ENCODE assay signal across 12 cellular contexts in the genomic region with DNA sequence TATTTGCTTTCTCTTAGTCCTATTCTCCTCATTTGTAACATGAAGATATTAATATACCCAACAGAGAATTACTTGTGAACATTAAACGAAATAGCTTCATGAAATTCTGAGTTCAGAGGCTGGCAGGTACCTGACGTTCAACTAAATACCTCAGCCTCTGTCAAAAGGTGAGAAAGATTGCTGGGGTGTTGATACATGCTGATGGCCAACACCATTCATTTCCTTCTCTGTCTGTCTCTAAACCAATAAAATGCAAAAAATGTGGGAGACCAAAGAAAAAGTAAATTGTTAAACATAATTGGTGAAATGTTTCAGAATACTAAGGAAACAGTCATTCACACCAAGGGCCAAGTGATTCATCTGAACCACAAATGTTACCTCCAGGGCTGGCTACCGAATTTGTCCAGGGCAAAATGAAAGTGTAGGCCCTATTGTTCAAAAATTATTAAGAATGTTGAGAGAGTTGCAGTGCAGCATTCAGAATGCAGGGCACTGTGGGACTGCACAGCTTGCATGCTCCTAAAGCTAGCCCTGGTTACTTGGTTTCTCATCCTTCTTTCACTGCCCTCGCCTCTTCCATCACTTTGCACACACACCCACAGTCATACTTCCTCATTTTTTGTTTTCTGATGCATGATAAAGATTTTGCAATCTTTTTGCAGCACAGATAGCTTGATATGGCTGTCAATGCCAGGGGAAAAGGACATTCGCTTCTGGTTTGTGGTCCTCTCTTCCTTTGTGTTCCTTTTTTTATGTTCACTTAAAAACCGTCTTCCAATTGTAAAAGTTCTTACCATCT.
DNase-seq lines count a peak whose midpoint lies in the region; ATAC-seq and TF ChIP-seq lines count a peak whose summit lies in the region.
"Had no signal": no experiment of that assay in that cellular context is flagged by ENCODE, and none has a peak within 500 bp of the region (broad histone marks: within the 10 kb centered on the region; RNA-seq: fewer than 3 reads in every experiment).

No MANE protein-coding gene starts in this region.

- no peak overlapping the region for H3K4me3 ChIP-seq in left ventricle myocardium inferior

- no peak overlapping the region for H3K27ac ChIP-seq in left ventricle myocardium inferior (replicated peaks)
- H3K27ac ChIP-seq: VCaP had no signal

- intact Hi-C loops in left ventricle myocardium inferior (cut with micrococcal nuclease), result no loop called here

- no peak for TF ChIP-seq CTCF in left ventricle myocardium inferior (IDR thresholded peaks at IDR 0.05; ENCODE audit: borderline replicate concordance)

- H3K4me1 Mint-ChIP-seq in memory B cell, result peaks cover 3% of the 10 kb centered on the region
- H3K4me1 Mint-ChIP-seq: activated naive CD4-positive, alpha-beta T cell treated with anti-CD3 and anti-CD28 coated beads, Interleukin-2, amount 50 U/mL, for 24 hours had no signal

- peak; percentile 70 for DNase-seq in EL
- peak; percentile 76 for DNase-seq in HT1080 (ENCODE audit: low read depth)
- DNase-seq in SKM-1 treated with dmso at 0.1 percent for 144 hours (lab: John Stamatoyannopoulos, UW; ENCODE audit: unreplicated experiment), result peak; percentile 87
- DNase-seq in memory B cell (ENCODE audit: low spot score in 2 of 2), result no peak
- DNase-seq in left ventricle myocardium inferior, result no peak
- DNase-seq: Caco-2, NCI-H69 had no signal

- peaks cover 13% of the 10 kb centered on the region for H3K9me3 ChIP-seq in left ventricle myocardium inferior (replicated peaks)
- H3K9me3 ChIP-seq: Caco-2 had no signal

- H3K36me3 Mint-ChIP-seq in memory B cell, result no peaks in the 10 kb centered on the region
- H3K36me3 Mint-ChIP-seq: activated naive CD4-positive, alpha-beta T cell treated with anti-CD3 and anti-CD28 coated beads, Interleukin-2, amount 50 U/mL, for 24 hours had no signal

- H3K4me1 ChIP-seq in left ventricle myocardium inferior, result no peaks in the 10 kb centered on the region
- H3K4me1 ChIP-seq: Caco-2 had no signal

- H3K36me3 ChIP-seq in left ventricle myocardium inferior, result no peaks in the 10 kb centered on the region

- no peak overlapping the region for H3K4me3 Mint-ChIP-seq in memory B cell
- H3K4me3 Mint-ChIP-seq: activated naive CD4-positive, alpha-beta T cell treated with anti-CD3 and anti-CD28 coated beads, Interleukin-2, amount 50 U/mL, for 24 hours had no signal

- H3K9me3 Mint-ChIP-seq in memory B cell, result no peaks in the 10 kb centered on the region
- H3K9me3 Mint-ChIP-seq: activated naive CD4-positive, alpha-beta T cell treated with anti-CD3 and anti-CD28 coated beads, Interleukin-2, amount 50 U/mL, for 24 hours had no signal

- no peak overlapping the region for H3K27ac Mint-ChIP-seq in memory B cell
- H3K27ac Mint-ChIP-seq: activated naive CD4-positive, alpha-beta T cell treated with anti-CD3 and anti-CD28 coated beads, Interleukin-2, amount 50 U/mL, for 24 hours had no signal

- peaks cover 2% of the 10 kb centered on the region for H3K27me3 Mint-ChIP-seq in memory B cell

- H3K27me3 ChIP-seq in left ventricle myocardium inferior (ENCODE audit: low read depth), result no peaks in the 10 kb centered on the region

- ATAC-seq in memory B cell (ENCODE audit: low read depth) (peak; percentile 79), HG02973 (IDR thresholded peaks at IDR 0.05; ENCODE audit: unreplicated experiment) (no peak), GM19023 (IDR thresholded peaks at IDR 0.05; ENCODE audit: unreplicated experiment) (no peak), HG03520 (IDR thresholded peaks at IDR 0.05; ENCODE audit: unreplicated experiment) (no peak)

Comparison
In these comparisons a context has a peak if more than half of its experiments do, and no peak if none do; other contexts are left out.
1. DNase-seq: peak in EL (single experiment), HT1080 (single experiment) and SKM-1 treated with dmso at 0.1 percent for 144 hours (single experiment); none in memory B cell (0 of 2) and left ventricle myocardium inferior (single experiment).